Comparison of ENCODE assay signal across 1 cellular context in genomic region chr1:172532700-172533510, GRCh38.
A peak's percentile ranks its signal among the peaks of the same experiment; 100 is the strongest.
TF ChIP-seq lines count a peak whose summit lies in the region.

A gene with protein sequence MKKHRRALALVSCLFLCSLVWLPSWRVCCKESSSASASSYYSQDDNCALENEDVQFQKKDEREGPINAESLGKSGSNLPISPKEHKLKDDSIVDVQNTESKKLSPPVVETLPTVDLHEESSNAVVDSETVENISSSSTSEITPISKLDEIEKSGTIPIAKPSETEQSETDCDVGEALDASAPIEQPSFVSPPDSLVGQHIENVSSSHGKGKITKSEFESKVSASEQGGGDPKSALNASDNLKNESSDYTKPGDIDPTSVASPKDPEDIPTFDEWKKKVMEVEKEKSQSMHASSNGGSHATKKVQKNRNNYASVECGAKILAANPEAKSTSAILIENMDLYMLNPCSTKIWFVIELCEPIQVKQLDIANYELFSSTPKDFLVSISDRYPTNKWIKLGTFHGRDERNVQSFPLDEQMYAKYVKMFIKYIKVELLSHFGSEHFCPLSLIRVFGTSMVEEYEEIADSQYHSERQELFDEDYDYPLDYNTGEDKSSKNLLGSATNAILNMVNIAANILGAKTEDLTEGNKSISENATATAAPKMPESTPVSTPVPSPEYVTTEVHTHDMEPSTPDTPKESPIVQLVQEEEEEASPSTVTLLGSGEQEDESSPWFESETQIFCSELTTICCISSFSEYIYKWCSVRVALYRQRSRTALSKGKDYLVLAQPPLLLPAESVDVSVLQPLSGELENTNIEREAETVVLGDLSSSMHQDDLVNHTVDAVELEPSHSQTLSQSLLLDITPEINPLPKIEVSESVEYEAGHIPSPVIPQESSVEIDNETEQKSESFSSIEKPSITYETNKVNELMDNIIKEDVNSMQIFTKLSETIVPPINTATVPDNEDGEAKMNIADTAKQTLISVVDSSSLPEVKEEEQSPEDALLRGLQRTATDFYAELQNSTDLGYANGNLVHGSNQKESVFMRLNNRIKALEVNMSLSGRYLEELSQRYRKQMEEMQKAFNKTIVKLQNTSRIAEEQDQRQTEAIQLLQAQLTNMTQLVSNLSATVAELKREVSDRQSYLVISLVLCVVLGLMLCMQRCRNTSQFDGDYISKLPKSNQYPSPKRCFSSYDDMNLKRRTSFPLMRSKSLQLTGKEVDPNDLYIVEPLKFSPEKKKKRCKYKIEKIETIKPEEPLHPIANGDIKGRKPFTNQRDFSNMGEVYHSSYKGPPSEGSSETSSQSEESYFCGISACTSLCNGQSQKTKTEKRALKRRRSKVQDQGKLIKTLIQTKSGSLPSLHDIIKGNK (N-terminal part only) (plus strand): TSS chr1:172533150. CDS start chr1:172533436, 286 bp downstream.

TF ChIP-seq in H1, 55 proteins besides CTCF, POLR2A, EP300 and RAD21 (continues in another document):
- no peak for TF ChIP-seq CTBP2 (IDR thresholded peaks at IDR 0.05; ENCODE audit: borderline replicate concordance, insufficient read depth, insufficient read length, low read length)
- no peak for TF ChIP-seq SP2 (IDR thresholded peaks at IDR 0.05; ENCODE audit: low read length)
- no peak for TF ChIP-seq FOSL1 (IDR thresholded peaks at IDR 0.05; ENCODE audit: insufficient read depth, low read depth, low read length)
- TF ChIP-seq CHD7 (IDR thresholded peaks at IDR 0.05; ENCODE audit: insufficient replicate concordance, low read length): no peak
- peak; percentile 90 for TF ChIP-seq CREB1 (IDR thresholded peaks at IDR 0.05)
- no peak for TF ChIP-seq RFX5 (IDR thresholded peaks at IDR 0.05; ENCODE audit: borderline replicate concordance, low read depth, low read length)
- TF ChIP-seq SRF (IDR thresholded peaks at IDR 0.05; ENCODE audit: low read depth, low read length): no peak
- TF ChIP-seq GABPA (IDR thresholded peaks at IDR 0.05; ENCODE audit: borderline replicate concordance, insufficient read depth, low read length): no peak
- TF ChIP-seq CHD2 (IDR thresholded peaks at IDR 0.05; ENCODE audit: low read length): no peak
- TF ChIP-seq RNF2 (IDR thresholded peaks at IDR 0.05; ENCODE audit: borderline replicate concordance, low read depth, low read length, missing control alignments, poor library complexity, severe bottlenecking): no peak
- no peak for TF ChIP-seq EGR1 (IDR thresholded peaks at IDR 0.05; ENCODE audit: borderline replicate concordance, low read depth, low read length)
- TF ChIP-seq, protein P1, sequence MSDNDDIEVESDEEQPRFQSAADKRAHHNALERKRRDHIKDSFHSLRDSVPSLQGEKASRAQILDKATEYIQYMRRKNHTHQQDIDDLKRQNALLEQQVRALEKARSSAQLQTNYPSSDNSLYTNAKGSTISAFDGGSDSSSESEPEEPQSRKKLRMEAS (IDR thresholded peaks at IDR 0.05): no peak
- no peak for TF ChIP-seq HDAC2 (IDR thresholded peaks at IDR 0.05; ENCODE audit: borderline replicate concordance in 1 of 2, low read depth in 2 of 2, low read length in 2 of 2)
- TF ChIP-seq SAP30 (IDR thresholded peaks at IDR 0.05; ENCODE audit: insufficient read depth, insufficient replicate concordance, low read length): no peak
- no peak for TF ChIP-seq POU5F1 (IDR thresholded peaks at IDR 0.05; ENCODE audit: low read depth, low read length)
- TF ChIP-seq SIRT6 (IDR thresholded peaks at IDR 0.05; ENCODE audit: low read length): no peak
- no peak for TF ChIP-seq RXRA (IDR thresholded peaks at IDR 0.05; ENCODE audit: insufficient read depth, low read depth, low read length)
- no peak; the same call in 1 of the 2 replicates for TF ChIP-seq MAFK (IDR thresholded peaks at IDR 0.05; ENCODE audit: low read depth, low read length)
- no peak for TF ChIP-seq CEBPB (IDR thresholded peaks at IDR 0.05; ENCODE audit: low read depth, low read length)
- TF ChIP-seq ASH2L (IDR thresholded peaks at IDR 0.05; ENCODE audit: low read length): peak; percentile 41
- TF ChIP-seq, protein P2, sequence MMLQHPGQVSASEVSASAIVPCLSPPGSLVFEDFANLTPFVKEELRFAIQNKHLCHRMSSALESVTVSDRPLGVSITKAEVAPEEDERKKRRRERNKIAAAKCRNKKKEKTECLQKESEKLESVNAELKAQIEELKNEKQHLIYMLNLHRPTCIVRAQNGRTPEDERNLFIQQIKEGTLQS (IDR thresholded peaks at IDR 0.05; ENCODE audit: insufficient read depth, low read depth, low read length): no peak
- TF ChIP-seq BRCA1 (IDR thresholded peaks at IDR 0.05; ENCODE audit: low read depth, low read length): no peak
- TF ChIP-seq KDM1A (IDR thresholded peaks at IDR 0.05; ENCODE audit: borderline replicate concordance, low read length): no peak
- TF ChIP-seq TCF12 (IDR thresholded peaks at IDR 0.05; ENCODE audit: low read depth, low read length): no peak
- peak; percentile 91; the same call in 1 of the 2 replicates for TF ChIP-seq POLR2AphosphoS5 (IDR thresholded peaks at IDR 0.05; ENCODE audit: low read depth, low read length)
- TF ChIP-seq EZH2 (IDR thresholded peaks at IDR 0.05; ENCODE audit: low read depth, low read length, severe bottlenecking): no peak
- no peak for TF ChIP-seq JUN (IDR thresholded peaks at IDR 0.05; ENCODE audit: low read depth, low read length)
- TF ChIP-seq JUND (IDR thresholded peaks at IDR 0.05; ENCODE audit: low read length): no peak; the same call in 1 of the 2 replicates
- TF ChIP-seq TAF1 (IDR thresholded peaks at IDR 0.05; ENCODE audit: low read depth, low read length): peak; percentile 91
- 0 out of 2 replicates have a peak, but pooled peaks have one; percentile 78 for TF ChIP-seq YY1 (IDR thresholded peaks at IDR 0.05; ENCODE audit: low read depth, low read length)
- TF ChIP-seq SIX5 (IDR thresholded peaks at IDR 0.05; ENCODE audit: low read depth, low read length): peak; percentile 78
- TF ChIP-seq GTF2F1 (IDR thresholded peaks at IDR 0.05; ENCODE audit: borderline replicate concordance, low read depth, low read length): 0 out of 2 replicates have a peak, but pooled peaks have one; percentile 17
- TF ChIP-seq KDM5A (IDR thresholded peaks at IDR 0.05; ENCODE audit: low read length): no peak
- no peak for TF ChIP-seq SUZ12 (IDR thresholded peaks at IDR 0.05; ENCODE audit: low read length)
- TF ChIP-seq SP4 (IDR thresholded peaks at IDR 0.05; ENCODE audit: low read length): no peak; the same call in 1 of the 2 replicates
- no peak for TF ChIP-seq SP1 (IDR thresholded peaks at IDR 0.05; ENCODE audit: low read depth, low read length)
- 0 out of 2 replicates have a peak, but pooled peaks have one; percentile 77 for TF ChIP-seq RBBP5 (IDR thresholded peaks at IDR 0.05; ENCODE audit: borderline replicate concordance, low read depth, low read length)
- TF ChIP-seq CHD1 (IDR thresholded peaks at IDR 0.05; ENCODE audit: low read depth, low read length): no peak
- no peak for TF ChIP-seq E2F6 (IDR thresholded peaks at IDR 0.05)
- no peak for TF ChIP-seq NANOG (IDR thresholded peaks at IDR 0.05; ENCODE audit: insufficient read depth, low read depth, low read length, poor library complexity, severe bottlenecking)
- TF ChIP-seq TBP (IDR thresholded peaks at IDR 0.05; ENCODE audit: low read depth, low read length): peak; percentile 83
- TF ChIP-seq TAF7 (optimal IDR thresholded peaks at IDR 0.05; ENCODE audit: borderline replicate concordance, low read depth, low read length): peak; percentile 54
- peak; percentile 99 for TF ChIP-seq PHF8 (conservative IDR thresholded peaks at IDR 0.05; ENCODE audit: low read depth, low read length)
- no peak for TF ChIP-seq HDAC6 (IDR thresholded peaks at IDR 0.05; ENCODE audit: low read depth, low read length)
- TF ChIP-seq TEAD4 (IDR thresholded peaks at IDR 0.05; ENCODE audit: low read depth, low read length): no peak
- peak; percentile 46; the same call in 1 of the 2 replicates for TF ChIP-seq NRF1 (IDR thresholded peaks at IDR 0.05; ENCODE audit: low read depth, low read length)
- TF ChIP-seq ZNF274 (IDR thresholded peaks at IDR 0.05; ENCODE audit: borderline replicate concordance, extremely low read depth, low read length): no peak
- TF ChIP-seq ATF2 (IDR thresholded peaks at IDR 0.05; ENCODE audit: low read length): no peak
- TF ChIP-seq CBX8 (IDR thresholded peaks at IDR 0.05; ENCODE audit: borderline replicate concordance, low read depth, low read length): no peak
- TF ChIP-seq, protein P3, sequence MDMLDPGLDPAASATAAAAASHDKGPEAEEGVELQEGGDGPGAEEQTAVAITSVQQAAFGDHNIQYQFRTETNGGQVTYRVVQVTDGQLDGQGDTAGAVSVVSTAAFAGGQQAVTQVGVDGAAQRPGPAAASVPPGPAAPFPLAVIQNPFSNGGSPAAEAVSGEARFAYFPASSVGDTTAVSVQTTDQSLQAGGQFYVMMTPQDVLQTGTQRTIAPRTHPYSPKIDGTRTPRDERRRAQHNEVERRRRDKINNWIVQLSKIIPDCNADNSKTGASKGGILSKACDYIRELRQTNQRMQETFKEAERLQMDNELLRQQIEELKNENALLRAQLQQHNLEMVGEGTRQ (IDR thresholded peaks at IDR 0.05; ENCODE audit: low read length): no peak
